Comparison of ENCODE assay signal across 11 cellular contexts in the genomic region with DNA sequence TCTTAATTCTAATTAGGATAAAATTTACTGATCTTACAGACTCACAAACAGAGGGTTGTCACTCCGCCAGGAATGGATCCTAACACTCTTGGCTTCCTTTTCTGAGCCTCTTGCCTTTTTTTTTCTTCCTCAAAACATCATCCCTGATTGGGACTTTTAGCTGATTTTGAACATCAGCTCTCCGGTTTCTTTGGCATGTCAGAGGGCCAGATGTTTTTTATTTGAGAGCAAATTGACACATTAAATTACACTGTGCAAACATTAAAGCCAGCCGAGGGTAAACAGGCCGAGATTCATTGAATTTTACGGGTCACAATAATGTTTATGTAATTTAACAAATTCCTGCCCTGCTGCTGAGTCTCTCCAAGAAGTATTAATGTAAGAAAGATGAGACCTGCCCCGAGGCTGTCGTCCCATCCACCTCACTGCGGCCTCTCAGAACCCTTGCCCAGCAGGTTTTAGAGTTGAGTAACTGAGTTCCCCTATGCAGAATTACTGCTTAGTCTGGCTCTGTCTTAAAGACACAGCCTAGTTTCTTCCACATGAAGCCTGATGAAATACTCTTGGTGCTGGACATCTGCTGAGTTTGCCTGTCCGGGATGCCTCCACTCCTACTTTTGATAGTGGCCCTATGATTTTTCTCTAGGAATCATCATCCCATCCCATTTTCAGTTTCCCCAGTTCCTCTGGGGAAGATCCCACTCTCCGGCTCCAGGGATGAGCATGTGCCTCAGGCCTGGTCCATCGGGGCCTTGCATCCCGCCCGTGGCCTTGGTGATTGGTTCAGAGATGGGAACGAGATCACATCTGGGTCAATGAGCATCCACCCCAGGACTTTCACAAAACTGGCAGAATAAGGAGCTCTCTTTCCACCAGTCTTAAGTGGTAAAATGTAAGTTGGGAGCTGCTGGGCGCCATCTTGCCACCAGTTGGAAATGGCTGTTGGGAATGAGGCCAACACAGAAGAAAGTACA.
DNase-seq lines count a peak whose midpoint lies in the region; ATAC-seq and TF ChIP-seq lines count a peak whose summit lies in the region.
"Had no signal": no experiment of that assay in that cellular context is flagged by ENCODE, and none has a peak within 500 bp of the region (broad histone marks: within the 10 kb centered on the region; RNA-seq: fewer than 3 reads in every experiment).

No MANE protein-coding gene starts in this region.

- no peaks in the 10 kb centered on the region for H3K9me3 ChIP-seq in uterus
- H3K9me3 ChIP-seq in MM.1S (replicated peaks; ENCODE audit: insufficient read depth, low read length): no peaks in the 10 kb centered on the region

- H3K9ac ChIP-seq in MM.1S (ENCODE audit: low read length): no peak overlapping the region

- no peaks in the 10 kb centered on the region for H3K9me2 ChIP-seq in MM.1S (replicated peaks; ENCODE audit: insufficient read depth, low read length)

- intact Hi-C loops in uterus (cut with DNase I; ENCODE audit: low total_unique reads): no loop called here

- DNase-seq in SIG-M5 treated with dmso at 0.1 percent for 504 hours (lab: John Stamatoyannopoulos, UW; ENCODE audit: unreplicated experiment) (peak; percentile 56), SIG-M5 (lab: John Stamatoyannopoulos, UW) (no peak), RPMI7951 (ENCODE audit: low read depth) (peak; percentile 97), foreskin fibroblast (peak; percentile 71 to 88), uterus (peak; percentile 64 to 65), MM.1S (no peak)
- DNase-seq: activated CD4-positive, alpha-beta T cell treated with anti-CD3 and anti-CD28 coated beads, Interleukin-2, amount 50 U/mL, for 4 hours; NCI-H345 had no signal

- H3K27me3 ChIP-seq in uterus (no peaks in the 10 kb centered on the region), MM.1S (replicated peaks; ENCODE audit: insufficient read depth, low read length) (no peaks in the 10 kb centered on the region)

- H3K36me3 ChIP-seq in uterus: no peaks in the 10 kb centered on the region
- H3K36me3 ChIP-seq in MM.1S (replicated peaks; ENCODE audit: insufficient read depth, low read length): no peaks in the 10 kb centered on the region

- H3K4me2 ChIP-seq in MM.1S (ENCODE audit: low read depth, low read length): no peak overlapping the region

- H2AFZ ChIP-seq in MM.1S (ENCODE audit: low read length): no peak overlapping the region

- no peak for TF ChIP-seq POLR2A in uterus (IDR thresholded peaks at IDR 0.05)

- no peaks in the 10 kb centered on the region for H3K79me2 ChIP-seq in MM.1S (ENCODE audit: low read length)

- ATAC-seq in GM18867 (IDR thresholded peaks at IDR 0.05; ENCODE audit: unreplicated experiment) (no peak), HG03520 (IDR thresholded peaks at IDR 0.05; ENCODE audit: unreplicated experiment) (no peak)

- TF ChIP-seq CTCF in foreskin fibroblast (IDR thresholded peaks at IDR 0.05; ENCODE audit: low read depth, low read length) (no peak), uterus (IDR thresholded peaks at IDR 0.05) (no peak), MM.1S (IDR thresholded peaks at IDR 0.05; ENCODE audit: low read length) (no peak)

- no peak overlapping the region for H3K4me3 ChIP-seq in foreskin fibroblast (ENCODE audit: low read depth in 1 of 2, low read length in 2 of 2)
- no peak overlapping the region for H3K4me3 ChIP-seq in uterus
- no peak overlapping the region for H3K4me3 ChIP-seq in MM.1S (ENCODE audit: low read length)
- H3K4me3 ChIP-seq: lung had no signal

- H3K4me1 ChIP-seq in uterus (peaks cover 5 to 12% of the 10 kb centered on the region in 2 donors), MM.1S (ENCODE audit: low read length) (peaks cover 43% of the 10 kb centered on the region)

- H3F3A ChIP-seq in MM.1S (ENCODE audit: insufficient read depth, low read length): peaks cover 6% of the 10 kb centered on the region; the same call in 1 of the 2 replicates

- H4K20me1 ChIP-seq in MM.1S (ENCODE audit: insufficient read depth, low read length): no peaks in the 10 kb centered on the region

- H3K27ac ChIP-seq in uterus (peak overlapping the region; percentile 60 to 86), MM.1S (ENCODE audit: low read length) (no peak overlapping the region)

Comparison
In these comparisons a context has a peak if more than half of its experiments do, and no peak if none do; other contexts are left out.
1. DNase-seq: peak in SIG-M5 treated with dmso at 0.1 percent for 504 hours (single experiment), RPMI7951 (single experiment), foreskin fibroblast (2 of 2) and uterus (2 of 2); none in SIG-M5 (single experiment) and MM.1S (single experiment).